16 cellular contexts compared by ENCODE assay signal in the genomic region with DNA sequence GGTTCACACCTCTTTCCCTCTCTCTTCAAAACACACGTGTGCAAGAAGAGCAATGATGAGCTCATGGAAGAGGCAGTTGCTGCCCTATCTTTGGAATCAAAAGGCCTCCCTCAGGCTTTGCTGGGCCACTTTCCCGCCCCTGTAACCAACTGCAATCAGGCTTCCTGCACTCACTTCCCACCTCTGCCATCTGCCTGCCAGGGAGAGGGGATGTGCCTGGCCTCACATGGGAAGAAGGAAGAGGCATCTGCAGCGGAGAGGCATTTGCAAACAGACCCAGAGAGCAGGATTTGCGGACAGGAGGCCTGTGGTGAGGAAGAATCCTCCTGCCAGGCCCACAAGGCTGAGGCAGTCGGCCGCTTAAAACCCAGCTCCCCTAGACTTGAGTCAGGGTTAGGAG.
DNase-seq lines count a peak whose midpoint lies in the region; TF ChIP-seq lines count a peak whose summit lies in the region.
"Had no signal": no experiment of that assay in that cellular context is flagged by ENCODE, and none has a peak within 500 bp of the region (broad histone marks: within the 10 kb centered on the region; RNA-seq: fewer than 3 reads in every experiment).

No MANE protein-coding gene starts in this region.

- H3K36me3 Mint-ChIP-seq in brain (no peaks in the 10 kb centered on the region), CD14-positive monocyte (no peaks in the 10 kb centered on the region)
- H3K36me3 Mint-ChIP-seq: IgD-negative memory B cell had no signal

- peak overlapping the region in 3 of 5 experiments; percentile 39 to 77 (median 74) for H3K27ac Mint-ChIP-seq in brain
- H3K27ac Mint-ChIP-seq in CD14-positive monocyte: no peak overlapping the region
- H3K27ac Mint-ChIP-seq: IgD-negative memory B cell had no signal

- peak overlapping the region in 1 of 5 experiments; percentile 37 for H3K4me3 Mint-ChIP-seq in brain
- H3K4me3 Mint-ChIP-seq in CD14-positive monocyte: no peak overlapping the region
- H3K4me3 Mint-ChIP-seq: IgD-negative memory B cell had no signal

- no peak for TF ChIP-seq CTCF in brain (conservative IDR thresholded peaks at IDR 0.05)
- no peak for TF ChIP-seq CTCF in CD14-positive monocyte (IDR thresholded peaks at IDR 0.05)

- H3K27me3 Mint-ChIP-seq in brain (no peaks in the 10 kb centered on the region), CD14-positive monocyte (ENCODE audit: low read depth in 3 of 3) (peaks cover 2 to 5% (median 4%) of the 10 kb centered on the region in 3 donors)

- DNase-seq in activated CD8-positive, alpha-beta memory T cell treated with anti-CD3 and anti-CD28 coated beads for 24 hours: peak; percentile 33
- no peak for DNase-seq in activated CD8-positive, alpha-beta memory T cell treated with anti-CD3 and anti-CD28 coated beads, Interleukin-2, amount 50 U/mL, for 4 hours
- DNase-seq in iPS-NIHi7 (ENCODE audit: extremely low spot score) (peak; percentile 43), CD14-positive monocyte (ENCODE audit: low spot score) (no peak), T1000 (lab: John Stamatoyannopoulos, UW) (no peak), NCI-H82 treated with DMSO at 0.1 percent for 48 hours (lab: John Stamatoyannopoulos, UW; ENCODE audit: unreplicated experiment) (no peak)
- peak; percentile 8 for DNase-seq in stimulated activated CD8-positive, alpha-beta memory T cell treated with anti-CD3 and anti-CD28 coated beads, Interleukin-4, amount 100 ng/mL, for 48 hours
- DNase-seq: C1 segment of cervical spinal cord, DMS153, EL, Kasumi-1, NCI-H187 treated with DMSO at 0.1 percent for 48 hours, NCI-H446, NCI-H82 had no signal

- peaks cover 22% of the 10 kb centered on the region for H3K4me1 Mint-ChIP-seq in brain
- no peaks in the 10 kb centered on the region for H3K4me1 Mint-ChIP-seq in CD14-positive monocyte
- H3K4me1 Mint-ChIP-seq: IgD-negative memory B cell had no signal

- H3K9me3 Mint-ChIP-seq in brain: peaks cover 0 to 15% (median 7%) of the 10 kb centered on the region in 5 experiments
- peaks cover 0 to 4% (median 0%) of the 10 kb centered on the region in 7 donors for H3K9me3 Mint-ChIP-seq in CD14-positive monocyte

- intact Hi-C loops in CD14-positive monocyte (cut with micrococcal nuclease): no loop called here

Comparison
In these comparisons a context has a peak if more than half of its experiments do, and no peak if none do; other contexts are left out.
1. DNase-seq: peak in activated CD8-positive, alpha-beta memory T cell treated with anti-CD3 and anti-CD28 coated beads for 24 hours (single experiment), iPS-NIHi7 (single experiment) and stimulated activated CD8-positive, alpha-beta memory T cell treated with anti-CD3 and anti-CD28 coated beads, Interleukin-4, amount 100 ng/mL, for 48 hours (single experiment); none in activated CD8-positive, alpha-beta memory T cell treated with anti-CD3 and anti-CD28 coated beads, Interleukin-2, amount 50 U/mL, for 4 hours (single experiment), CD14-positive monocyte (single experiment), T1000 (single experiment) and NCI-H82 treated with DMSO at 0.1 percent for 48 hours (single experiment).
2. H3K27ac Mint-ChIP-seq: peak in brain (3 of 5); none in CD14-positive monocyte (0 of 7).